ENCODE assay signal across 10 cellular contexts in the genomic region with DNA sequence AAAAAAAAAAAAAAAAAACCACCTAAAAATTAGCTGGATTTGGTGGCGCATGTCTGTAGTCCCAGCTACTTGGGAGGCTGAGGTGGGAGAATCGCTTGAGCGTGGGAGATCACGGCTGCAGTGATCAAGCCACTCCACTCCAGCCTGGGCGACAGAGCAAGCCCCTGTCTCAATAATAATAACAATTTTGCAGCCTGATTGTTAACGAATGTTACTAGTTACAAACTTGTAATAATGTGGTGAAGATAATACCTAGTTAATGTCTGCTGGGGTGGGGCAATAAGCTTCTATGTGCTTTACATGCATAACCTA. TPM values are rescaled to one million over a fixed set of nuclear protein-coding genes. Genes with fewer than 3 reads are reported as not detected.
DNase-seq lines count a peak whose midpoint lies in the region; ATAC-seq, FAIRE-seq and TF ChIP-seq lines count a peak whose summit lies in the region.
"Had no signal": no experiment of that assay in that cellular context is flagged by ENCODE, and none has a peak within 500 bp of the region (broad histone marks: within the 10 kb centered on the region; RNA-seq: fewer than 3 reads in every experiment).

No MANE protein-coding gene starts in this region.

- no peak for TF ChIP-seq CTCF in BE2C (IDR thresholded peaks at IDR 0.05; ENCODE audit: low read depth, low read length)

- H3K9me3 ChIP-seq in HUES48 (ENCODE audit: control insufficient read depth, insufficient read depth, low read length): no peaks in the 10 kb centered on the region
- no peaks in the 10 kb centered on the region for H3K9me3 ChIP-seq in naive thymus-derived CD4-positive, alpha-beta T cell (ENCODE audit: control insufficient read depth in 2 of 3, low read length in 3 of 3)
- H3K9me3 ChIP-seq in BE2C: no peaks in the 10 kb centered on the region
- H3K9me3 ChIP-seq: mucosa of descending colon, tibial nerve had no signal

- intact Hi-C loops in activated T-helper 2 cell treated with anti-CD3 and anti-CD28 coated beads, Interferon-gamma antibody, Interleukin-2, Interleukin-4, amounts not matched to agents 10 μg/mL and 5 μg/mL and 100 μg/mL, durations not matched to agents 14 hours and 24 hours and 36 hours (cut with micrococcal nuclease): loop anchor here (2.0 to 5.0 kb wide), 2 partner anchors 56 to 453 kb away; no protein-coding TSS in a partner anchor
- intact Hi-C loops in naive thymus-derived CD4-positive, alpha-beta T cell (cut with micrococcal nuclease): loop anchor here (2.0 to 10.0 kb wide), 10 partner anchors 24 to 1883 kb away; a partner anchor contains a TSS

- peak; percentile 33 for DNase-seq in NCI-H2171 treated with DMSO at 0.1 percent for 48 hours (lab: John Stamatoyannopoulos, UW)
- DNase-seq in NCI-H2171 (lab: John Stamatoyannopoulos, UW): no peak
- DNase-seq in activated T-helper 2 cell treated with anti-CD3 and anti-CD28 coated beads, Interferon-gamma antibody, Interleukin-2, Interleukin-4, amounts not matched to agents 10 μg/mL and 5 μg/mL and 100 μg/mL, durations not matched to agents 14 hours and 24 hours and 36 hours (ENCODE audit: low spot score): no peak
- no peak for DNase-seq in naive thymus-derived CD4-positive, alpha-beta T cell
- DNase-seq in urothelium cell line (ENCODE audit: low spot score): no peak
- DNase-seq in BE2C: no peak

- no peaks in the 10 kb centered on the region for H3K27me3 ChIP-seq in HUES48 (ENCODE audit: control insufficient read depth, insufficient read depth, low read length)
- no peaks in the 10 kb centered on the region for H3K27me3 ChIP-seq in naive thymus-derived CD4-positive, alpha-beta T cell (ENCODE audit: control insufficient read depth in 2 of 2, insufficient read depth in 2 of 2, low read length in 2 of 2)
- H3K27me3 ChIP-seq in BE2C: no peaks in the 10 kb centered on the region
- H3K27me3 ChIP-seq: tibial nerve had no signal

- peaks cover 2% of the 10 kb centered on the region for H3K36me3 ChIP-seq in HUES48 (ENCODE audit: control insufficient read depth, insufficient read depth, low read length)
- no peaks in the 10 kb centered on the region for H3K36me3 ChIP-seq in naive thymus-derived CD4-positive, alpha-beta T cell (ENCODE audit: control insufficient read depth in 2 of 3, insufficient read depth in 3 of 3, low read length in 3 of 3)
- H3K36me3 ChIP-seq in BE2C: no peaks in the 10 kb centered on the region
- H3K36me3 ChIP-seq: tibial nerve had no signal

- no peak overlapping the region for H3K27ac ChIP-seq in HUES48 (ENCODE audit: low read depth, low read length)
- H3K27ac ChIP-seq in naive thymus-derived CD4-positive, alpha-beta T cell (ENCODE audit: low read depth, low read length): peak overlapping the region; percentile 89

- H3K27ac Mint-ChIP-seq in activated T-helper 2 cell treated with anti-CD3 and anti-CD28 coated beads, Interferon-gamma antibody, Interleukin-2, Interleukin-4, amounts not matched to agents 10 μg/mL and 5 μg/mL and 100 μg/mL, durations not matched to agents 14 hours and 24 hours and 36 hours: no peak overlapping the region
- H3K27ac Mint-ChIP-seq in naive thymus-derived CD4-positive, alpha-beta T cell: peak overlapping the region in 8 of 9 donors; percentile 72 to 100 (median 98)

- no peak for ATAC-seq in naive thymus-derived CD4-positive, alpha-beta T cell
- no peak for ATAC-seq in GM19452 (IDR thresholded peaks at IDR 0.05; ENCODE audit: unreplicated experiment)

- CTCF ChIA-PET in naive thymus-derived CD4-positive, alpha-beta T cell (lab: Charles Lee): interaction anchor here (1.1 to 1.8 kb wide), 3 partner anchors 11 to 294 kb away, joined by 3 to 6 read pairs (median 3); no protein-coding TSS in a partner anchor

- H3K4me3 ChIP-seq in HUES48 (ENCODE audit: low read depth, low read length): peak overlapping the region; percentile 88; the same call in 1 of the 2 replicates
- H3K4me3 ChIP-seq in naive thymus-derived CD4-positive, alpha-beta T cell (ENCODE audit: low read length): no peak overlapping the region
- no peak overlapping the region for H3K4me3 ChIP-seq in BE2C (ENCODE audit: low read depth, low read length)

- H3K36me3 Mint-ChIP-seq in activated T-helper 2 cell treated with anti-CD3 and anti-CD28 coated beads, Interferon-gamma antibody, Interleukin-2, Interleukin-4, amounts not matched to agents 10 μg/mL and 5 μg/mL and 100 μg/mL, durations not matched to agents 14 hours and 24 hours and 36 hours (ENCODE audit: low read depth): peaks cover 10% of the 10 kb centered on the region
- peaks cover 0 to 6% (median 3%) of the 10 kb centered on the region in 5 donors for H3K36me3 Mint-ChIP-seq in naive thymus-derived CD4-positive, alpha-beta T cell

- POLR2A ChIA-PET in naive thymus-derived CD4-positive, alpha-beta T cell (lab: Charles Lee): interaction anchor here (0.6 to 3.6 kb wide), 10 partner anchors 19 to 1171 kb away, joined by 4 to 72 read pairs (median 5); a partner anchor contains a TSS

- peaks cover 10% of the 10 kb centered on the region for H3K27me3 Mint-ChIP-seq in activated T-helper 2 cell treated with anti-CD3 and anti-CD28 coated beads, Interferon-gamma antibody, Interleukin-2, Interleukin-4, amounts not matched to agents 10 μg/mL and 5 μg/mL and 100 μg/mL, durations not matched to agents 14 hours and 24 hours and 36 hours (ENCODE audit: low read depth)
- peaks cover 0 to 10% (median 0%) of the 10 kb centered on the region in 5 donors for H3K27me3 Mint-ChIP-seq in naive thymus-derived CD4-positive, alpha-beta T cell

- no peak overlapping the region for H3K9ac ChIP-seq in HUES48 (ENCODE audit: low read depth, low read length)

- peaks cover 15% of the 10 kb centered on the region for H3K4me1 ChIP-seq in HUES48 (ENCODE audit: control insufficient read depth, insufficient read depth, low read length)
- peaks cover 13 to 32% of the 10 kb centered on the region in 2 donors for H3K4me1 ChIP-seq in naive thymus-derived CD4-positive, alpha-beta T cell (ENCODE audit: control insufficient read depth in 2 of 2, insufficient read depth in 2 of 2, low read length in 2 of 2)
- peaks cover 4% of the 10 kb centered on the region for H3K4me1 ChIP-seq in BE2C

- FAIRE-seq in urothelium cell line (lab: Jason Lieb, UNC): no peak

- H3K9me3 Mint-ChIP-seq in activated T-helper 2 cell treated with anti-CD3 and anti-CD28 coated beads, Interferon-gamma antibody, Interleukin-2, Interleukin-4, amounts not matched to agents 10 μg/mL and 5 μg/mL and 100 μg/mL, durations not matched to agents 14 hours and 24 hours and 36 hours: no peaks in the 10 kb centered on the region
- no peaks in the 10 kb centered on the region for H3K9me3 Mint-ChIP-seq in naive thymus-derived CD4-positive, alpha-beta T cell

- H3K4me3 Mint-ChIP-seq in activated T-helper 2 cell treated with anti-CD3 and anti-CD28 coated beads, Interferon-gamma antibody, Interleukin-2, Interleukin-4, amounts not matched to agents 10 μg/mL and 5 μg/mL and 100 μg/mL, durations not matched to agents 14 hours and 24 hours and 36 hours (ENCODE audit: low read depth): peak overlapping the region; percentile 42
- H3K4me3 Mint-ChIP-seq in naive thymus-derived CD4-positive, alpha-beta T cell: peak overlapping the region in 9 of 10 donors; percentile 25 to 99 (median 93)

- H3K4me1 Mint-ChIP-seq in activated T-helper 2 cell treated with anti-CD3 and anti-CD28 coated beads, Interferon-gamma antibody, Interleukin-2, Interleukin-4, amounts not matched to agents 10 μg/mL and 5 μg/mL and 100 μg/mL, durations not matched to agents 14 hours and 24 hours and 36 hours (ENCODE audit: low read depth): peaks cover 29% of the 10 kb centered on the region
- H3K4me1 Mint-ChIP-seq in naive thymus-derived CD4-positive, alpha-beta T cell: peaks cover 22 to 51% (median 41%) of the 10 kb centered on the region in 7 donors

RNA-seq across cellular contexts. Expression of a gene that starts 1.2 kb away (rescaled TPM):
- 43.4 and 50.2 TPM in 2 replicates for total RNA-seq in activated T-helper 2 cell treated with anti-CD3 and anti-CD28 coated beads, Interferon-gamma antibody, Interleukin-2, Interleukin-4, amounts not matched to agents 10 μg/mL and 5 μg/mL and 100 μg/mL, durations not matched to agents 14 hours and 24 hours and 36 hours
- total RNA-seq in naive thymus-derived CD4-positive, alpha-beta T cell: 10 to 100 TPM; 33.5 to 53.4 (median 46.1) TPM
- polyA plus RNA-seq in naive thymus-derived CD4-positive, alpha-beta T cell: 10 to 100 TPM; 34.5 to 38.4 TPM
- polyA plus RNA-seq in BE2C (2012; ENCODE audit: insufficient read depth, insufficient read length, low read depth): 32.5 TPM

RNA-seq across cellular contexts. Expression of a gene that starts 44.1 kb away (rescaled TPM):
- 0.55 and 0.64 TPM in 2 replicates for total RNA-seq in activated T-helper 2 cell treated with anti-CD3 and anti-CD28 coated beads, Interferon-gamma antibody, Interleukin-2, Interleukin-4, amounts not matched to agents 10 μg/mL and 5 μg/mL and 100 μg/mL, durations not matched to agents 14 hours and 24 hours and 36 hours
- total RNA-seq in naive thymus-derived CD4-positive, alpha-beta T cell: 1 to 10 TPM in 2 of 5 experiments, under 1 TPM in 3; 0.32 to 1.6 (median 0.85) TPM
- polyA plus RNA-seq in naive thymus-derived CD4-positive, alpha-beta T cell: under 1 TPM in 1 of 2 donors, not detected in 1; 0.25 TPM
- polyA plus RNA-seq in BE2C (2012; ENCODE audit: insufficient read depth, insufficient read length, low read depth): 1.0 TPM

RNA-seq across cellular contexts. Expression of a gene that starts 44.2 kb away (rescaled TPM):
- total RNA-seq in activated T-helper 2 cell treated with anti-CD3 and anti-CD28 coated beads, Interferon-gamma antibody, Interleukin-2, Interleukin-4, amounts not matched to agents 10 μg/mL and 5 μg/mL and 100 μg/mL, durations not matched to agents 14 hours and 24 hours and 36 hours: 48.5 and 53.5 TPM in 2 replicates
- 100 to 1,000 TPM in 1 of 5 experiments, 10 to 100 TPM in 4; 85.9 to 109 (median 93.5) TPM for total RNA-seq in naive thymus-derived CD4-positive, alpha-beta T cell
- polyA plus RNA-seq in naive thymus-derived CD4-positive, alpha-beta T cell: 10 to 100 TPM; 24.0 to 32.7 TPM
- polyA plus RNA-seq in BE2C (2012; ENCODE audit: insufficient read depth, insufficient read length, low read depth): 49.9 TPM
